In genomic region chr16:12276631-12277030, GRCh38 we compare ENCODE assay signal across 23 cellular contexts.
"Had no signal": no experiment of that assay in that cellular context is flagged by ENCODE, and none has a peak within 500 bp of the region (broad histone marks: within the 10 kb centered on the region; RNA-seq: fewer than 3 reads in every experiment).

No MANE protein-coding gene starts in this region.

- H3K4me3 Mint-ChIP-seq: effector memory CD8-positive, alpha-beta T cell; natural killer cell had no signal

- H3K4me3 ChIP-seq: gastrocnemius medialis, lower lobe of right lung, right lobe of liver, stomach, thyroid gland, vagina had no signal

- DNase-seq: cortex of kidney; effector memory CD8-positive, alpha-beta T cell; erythroblast; foreskin fibroblast; gastrocnemius medialis; head of caudate nucleus; left ventricle myocardium superior; lower lobe of right lung; natural killer cell; occipital lobe; right lobe of liver; small intestine; stimulated activated CD4-positive, alpha-beta T cell treated with anti-CD3 and anti-CD28 coated beads, Interleukin-12 subunit alpha, Interleukin-12 subunit beta, amount 100 ng/mL, for 4 hours; stimulated activated CD4-positive, alpha-beta T cell treated with anti-CD3 and anti-CD28 coated beads, Interleukin-1b, Interleukin-23, amount 100 ng/mL, for 48 hours; stimulated activated CD4-positive, alpha-beta T cell treated with anti-CD3 and anti-CD28 coated beads, Interleukin-4, amount 100 ng/mL, for 1 hour; stimulated activated CD8-positive, alpha-beta memory T cell treated with anti-CD3 and anti-CD28 coated beads, Interleukin-4, amount 100 ng/mL, for 48 hours; stimulated activated naive CD4-positive, alpha-beta T cell; stomach; thyroid gland; trophoblast cell had no signal

- H3K36me3 ChIP-seq: right lobe of liver, thyroid gland had no signal

- H3K27me3 ChIP-seq: gastrocnemius medialis, right lobe of liver, stomach, thyroid gland, vagina had no signal

- H2AFZ ChIP-seq: parathyroid adenoma had no signal

- H3K4me1 ChIP-seq: gastrocnemius medialis, lower lobe of right lung, parathyroid adenoma, right lobe of liver, stomach, thyroid gland, vagina had no signal

- H3K27me3 Mint-ChIP-seq: effector memory CD8-positive, alpha-beta T cell; progenitor cell of endocrine pancreas had no signal

- H3K9ac ChIP-seq: parathyroid adenoma had no signal

- H3K4me1 Mint-ChIP-seq: natural killer cell had no signal

- H3K27ac ChIP-seq: gastrocnemius medialis, lower lobe of right lung, parathyroid adenoma, right lobe of liver, stomach, thyroid gland, vagina had no signal

- ATAC-seq: effector memory CD8-positive, alpha-beta T cell; gastrocnemius medialis; left ventricle myocardium superior; lower lobe of right lung; natural killer cell; right lobe of liver had no signal

- H3K27ac Mint-ChIP-seq: effector memory CD8-positive, alpha-beta T cell; natural killer cell; progenitor cell of endocrine pancreas had no signal

- H3K9me3 ChIP-seq: gastrocnemius medialis, lower lobe of right lung, right lobe of liver, stomach, thyroid gland, vagina had no signal

- H3K9me3 Mint-ChIP-seq: effector memory CD8-positive, alpha-beta T cell; natural killer cell had no signal
